Comparison of ENCODE assay signal across 9 cellular contexts in the genomic region with DNA sequence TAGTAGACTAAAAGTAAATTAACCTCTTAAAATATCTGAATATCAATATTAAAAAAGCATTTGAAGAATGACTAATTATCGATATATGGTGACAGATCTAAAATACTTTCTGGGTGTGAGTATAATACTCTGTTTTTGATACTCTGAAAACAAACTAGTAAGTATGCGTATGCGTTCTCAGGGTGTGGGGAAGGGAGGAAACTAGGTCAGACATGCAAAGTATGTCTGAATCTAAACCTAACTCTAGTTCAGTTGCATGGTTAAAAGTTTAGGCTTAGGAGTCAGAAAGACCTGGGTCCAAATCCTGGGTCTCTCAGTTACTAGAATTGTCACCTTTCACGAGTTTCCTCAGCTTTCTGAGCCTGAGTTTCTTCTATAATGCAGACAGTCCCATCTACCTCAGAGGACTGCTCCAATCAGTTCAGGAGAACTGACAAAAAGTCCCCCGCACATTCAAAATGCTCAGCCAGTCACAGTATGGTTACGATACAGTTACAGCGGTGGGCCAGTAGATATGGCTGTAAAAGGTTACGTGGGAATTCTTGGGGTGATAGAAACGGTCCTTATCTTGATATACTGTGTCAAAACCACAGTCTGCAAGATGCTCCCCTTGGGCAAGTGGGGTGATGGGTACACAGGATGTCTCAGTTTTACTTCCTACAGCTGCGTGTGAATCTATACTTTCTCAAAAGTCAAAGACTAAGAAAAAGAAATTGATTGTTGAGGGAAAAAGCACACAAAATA. TPM values are rescaled to one million over a fixed set of nuclear protein-coding genes. Genes with fewer than 3 reads are reported as not detected.
DNase-seq lines count a peak whose midpoint lies in the region; ATAC-seq and TF ChIP-seq lines count a peak whose summit lies in the region.
"Had no signal": no experiment of that assay in that cellular context is flagged by ENCODE, and none has a peak within 500 bp of the region (broad histone marks: within the 10 kb centered on the region; RNA-seq: fewer than 3 reads in every experiment).

No MANE protein-coding gene starts in this region.

- TF ChIP-seq CTCF in GM13976 (IDR thresholded peaks at IDR 0.05; ENCODE audit: borderline replicate concordance, control extremely low read depth, extremely low read depth, insufficient read depth, missing control alignments) = no peak
- TF ChIP-seq CTCF in OCI-LY7 (conservative IDR thresholded peaks at IDR 0.05; ENCODE audit: low read length) = no peak

- peak overlapping the region; percentile 3 for H3K4me3 ChIP-seq in naive thymus-derived CD4-positive, alpha-beta T cell (ENCODE audit: low read length)
- H3K4me3 ChIP-seq in OCI-LY7 (ENCODE audit: low read depth, low read length, poor library complexity, severe bottlenecking) = no peak overlapping the region

- POLR2A ChIA-PET in naive thymus-derived CD4-positive, alpha-beta T cell (lab: Charles Lee) = interaction anchor here (0.8 to 1.3 kb wide), 3 partner anchors 12 to 79 kb away, joined by 3 to 4 read pairs (median 3); no protein-coding TSS in a partner anchor
- POLR2A ChIA-PET in OCI-LY7 (lab: Charles Lee) = no interaction called here

- peaks cover 14 to 44% (median 36%) of the 10 kb centered on the region in 5 donors for H3K36me3 Mint-ChIP-seq in naive thymus-derived CD4-positive, alpha-beta T cell

- no peaks in the 10 kb centered on the region for H3K9me3 ChIP-seq in naive thymus-derived CD4-positive, alpha-beta T cell (ENCODE audit: control insufficient read depth in 2 of 3, low read length in 3 of 3)
- H3K9me3 ChIP-seq in OCI-LY7 (ENCODE audit: low read length) = no peaks in the 10 kb centered on the region

- peaks cover 25 to 71% (median 36%) of the 10 kb centered on the region in 3 experiments for H3K36me3 ChIP-seq in naive thymus-derived CD4-positive, alpha-beta T cell (ENCODE audit: control insufficient read depth in 2 of 3, insufficient read depth in 3 of 3, low read length in 3 of 3)
- no peaks in the 10 kb centered on the region for H3K36me3 ChIP-seq in OCI-LY7 (ENCODE audit: insufficient read depth, low read length)

- peak overlapping the region; percentile 49 to 83 (median 68) for H3K4me3 Mint-ChIP-seq in naive thymus-derived CD4-positive, alpha-beta T cell

- intact Hi-C loops in naive thymus-derived CD4-positive, alpha-beta T cell (cut with micrococcal nuclease) = loop anchor here (2.0 to 10.0 kb wide), 2 partner anchors 17 to 537 kb away; no protein-coding TSS in a partner anchor
- intact Hi-C loops in OCI-LY7 (cut with micrococcal nuclease; ENCODE audit: unreplicated experiment) = no loop called here

- DNase-seq in GM13976 (ENCODE audit: low spot score) (peak; percentile 54), NCI-H1092 (lab: John Stamatoyannopoulos, UW) (no peak), NCI-H2081 (lab: John Stamatoyannopoulos, UW) (no peak), OCI-LY7 (ENCODE audit: low spot score) (no peak)
- peak; percentile 33 for DNase-seq in activated CD4-positive, alpha-beta T cell treated with anti-CD3 and anti-CD28 coated beads for 4 hours
- peak in 8 of 9 donors; percentile 33 to 73 (median 46) for DNase-seq in naive thymus-derived CD4-positive, alpha-beta T cell
- DNase-seq: NCI-H524 treated with DMSO at 0.1 percent for 48 hours had no signal

- no peaks in the 10 kb centered on the region for H3K79me2 ChIP-seq in OCI-LY7 (ENCODE audit: insufficient read depth, low read depth, low read length)

- no peak overlapping the region for H3K4me2 ChIP-seq in OCI-LY7 (ENCODE audit: low read length)

- H3K27ac ChIP-seq in naive thymus-derived CD4-positive, alpha-beta T cell (ENCODE audit: low read depth, low read length) = peak overlapping the region; percentile 69
- H3K27ac ChIP-seq in OCI-LY7 (ENCODE audit: low read depth, low read length, poor library complexity, severe bottlenecking) = no peak overlapping the region

- no peaks in the 10 kb centered on the region for H3K9me3 Mint-ChIP-seq in naive thymus-derived CD4-positive, alpha-beta T cell

- CTCF ChIA-PET in naive thymus-derived CD4-positive, alpha-beta T cell (lab: Charles Lee) = interaction anchor here (2.4 kb wide), 1 partner anchor 12 kb away, joined by 8 read pairs; no protein-coding TSS in a partner anchor
- CTCF ChIA-PET in OCI-LY7 (lab: Charles Lee; ENCODE audit: unreplicated experiment) = no interaction called here

- H3K9me2 ChIP-seq in OCI-LY7 (ENCODE audit: insufficient read depth, low read length) = no peaks in the 10 kb centered on the region

- peak overlapping the region; percentile 68 to 98 (median 88) for H3K27ac Mint-ChIP-seq in naive thymus-derived CD4-positive, alpha-beta T cell

- peaks cover 19 to 56% (median 45%) of the 10 kb centered on the region in 7 donors for H3K4me1 Mint-ChIP-seq in naive thymus-derived CD4-positive, alpha-beta T cell

- H2AFZ ChIP-seq in OCI-LY7 (ENCODE audit: low read length) = no peak overlapping the region

- in situ Hi-C loops in GM13976 (cut with MboI; ENCODE audit: low sequenced_read_pairs, unreplicated experiment) = loop anchor here (25.0 kb wide), 1 partner anchor 850 kb away; the partner anchor contains the start of gene REV1

- ATAC-seq in GM21786 (IDR thresholded peaks at IDR 0.05; ENCODE audit: unreplicated experiment) = peak; percentile 77
- peak; percentile 90 for ATAC-seq in naive thymus-derived CD4-positive, alpha-beta T cell
- no peak for ATAC-seq in HG02973 (IDR thresholded peaks at IDR 0.05; ENCODE audit: unreplicated experiment)

- BruUV-seq in OCI-LY7 (replicated peaks; lab: Mats Ljungman, UMichigan) = no TSS peak

- no peaks in the 10 kb centered on the region for H4K20me1 ChIP-seq in OCI-LY7 (ENCODE audit: insufficient read depth, low read length)

- H3K27me3 ChIP-seq in naive thymus-derived CD4-positive, alpha-beta T cell (ENCODE audit: control insufficient read depth in 2 of 2, insufficient read depth in 2 of 2, low read length in 2 of 2) = no peaks in the 10 kb centered on the region

- H3K4me1 ChIP-seq in naive thymus-derived CD4-positive, alpha-beta T cell (ENCODE audit: control insufficient read depth in 2 of 2, insufficient read depth in 2 of 2, low read length in 2 of 2) = peaks cover 33 to 46% of the 10 kb centered on the region in 2 donors
- H3K4me1 ChIP-seq in OCI-LY7 (ENCODE audit: insufficient read depth, low read length, poor library complexity, severe bottlenecking) = peaks cover 6% of the 10 kb centered on the region

- no peaks in the 10 kb centered on the region for H3K27me3 Mint-ChIP-seq in naive thymus-derived CD4-positive, alpha-beta T cell

RNA-seq across cellular contexts. Expression of gene UNC50, which starts 29.2 kb away (rescaled TPM):
- 10 to 100 TPM; 22.2 to 41.3 (median 29.9) TPM for total RNA-seq in naive thymus-derived CD4-positive, alpha-beta T cell
- polyA plus RNA-seq in naive thymus-derived CD4-positive, alpha-beta T cell = 10 to 100 TPM; 59.2 to 63.2 TPM
- 19.2 and 24.4 TPM in 2 replicates for total RNA-seq in OCI-LY7 (2014; rRNA removed; shearing (Covaris generic))
- total RNA-seq in OCI-LY7 (2022) = 33.3 and 33.7 TPM in 2 replicates

RNA-seq across cellular contexts. Expression of gene COA5, which starts 29.3 kb away (rescaled TPM):
- total RNA-seq in naive thymus-derived CD4-positive, alpha-beta T cell = 10 to 100 TPM; 23.8 to 55.2 (median 29.2) TPM
- polyA plus RNA-seq in naive thymus-derived CD4-positive, alpha-beta T cell = 10 to 100 TPM; 25.5 to 36.3 TPM
- 40.0 and 50.1 TPM in 2 replicates for total RNA-seq in OCI-LY7 (2014; rRNA removed; shearing (Covaris generic))
- 32.8 and 33.6 TPM in 2 replicates for total RNA-seq in OCI-LY7 (2022)

Comparison
In these comparisons a context has a peak if more than half of its experiments do, and no peak if none do; other contexts are left out.
1. DNase-seq: peak in GM13976 (single experiment), activated CD4-positive, alpha-beta T cell treated with anti-CD3 and anti-CD28 coated beads for 4 hours (2 of 2) and naive thymus-derived CD4-positive, alpha-beta T cell (8 of 9); none in NCI-H1092 (single experiment), NCI-H2081 (0 of 2) and OCI-LY7 (single experiment).